ENCODE assay signal across 1 cellular context in the genomic region with DNA sequence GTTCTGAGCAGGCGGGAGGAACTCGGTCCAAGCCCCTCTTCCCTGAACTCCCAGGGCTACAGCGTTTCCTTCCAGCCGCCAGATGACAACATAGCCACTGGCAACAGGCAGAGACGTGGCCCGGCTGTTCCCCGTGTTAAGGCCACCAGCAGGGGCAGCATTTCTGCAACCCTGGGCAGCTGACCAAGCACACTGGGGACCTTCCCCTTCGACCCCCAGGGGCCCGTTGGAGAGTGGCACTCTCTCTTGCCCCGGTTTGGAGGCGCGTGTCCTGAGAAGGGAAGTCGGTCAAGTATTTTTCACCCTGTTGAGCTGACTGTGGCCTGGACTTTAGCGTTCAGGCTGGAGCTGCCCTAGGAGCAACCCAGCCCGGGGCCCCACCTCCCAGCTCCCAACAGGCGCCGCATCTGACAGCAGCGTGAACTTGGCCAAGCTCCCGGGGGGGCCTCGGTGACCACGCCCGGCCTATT.
TF ChIP-seq lines count a peak whose summit lies in the region.

No MANE protein-coding gene starts in this region.

TF ChIP-seq in HEK293T, 16 proteins besides CTCF, POLR2A, EP300 and RAD21 (continued from another document):
- TF ChIP-seq LEF1 (IDR thresholded peaks at IDR 0.05; ENCODE audit: borderline replicate concordance): no peak
- no peak for TF ChIP-seq SUZ12 (IDR thresholded peaks at IDR 0.05)
- TF ChIP-seq BHLHE40 (IDR thresholded peaks at IDR 0.05; ENCODE audit: borderline replicate concordance): no peak
- no peak for TF ChIP-seq ZNF384 (IDR thresholded peaks at IDR 0.05)
- TF ChIP-seq L3MBTL2 (conservative IDR thresholded peaks at IDR 0.05): no peak
- no peak for TF ChIP-seq FOXA1 (IDR thresholded peaks at IDR 0.05)
- no peak for TF ChIP-seq ARNT (IDR thresholded peaks at IDR 0.05)
- TF ChIP-seq NFRKB (IDR thresholded peaks at IDR 0.05): no peak
- no peak for TF ChIP-seq TARDBP (IDR thresholded peaks at IDR 0.05)
